In the genomic region with DNA sequence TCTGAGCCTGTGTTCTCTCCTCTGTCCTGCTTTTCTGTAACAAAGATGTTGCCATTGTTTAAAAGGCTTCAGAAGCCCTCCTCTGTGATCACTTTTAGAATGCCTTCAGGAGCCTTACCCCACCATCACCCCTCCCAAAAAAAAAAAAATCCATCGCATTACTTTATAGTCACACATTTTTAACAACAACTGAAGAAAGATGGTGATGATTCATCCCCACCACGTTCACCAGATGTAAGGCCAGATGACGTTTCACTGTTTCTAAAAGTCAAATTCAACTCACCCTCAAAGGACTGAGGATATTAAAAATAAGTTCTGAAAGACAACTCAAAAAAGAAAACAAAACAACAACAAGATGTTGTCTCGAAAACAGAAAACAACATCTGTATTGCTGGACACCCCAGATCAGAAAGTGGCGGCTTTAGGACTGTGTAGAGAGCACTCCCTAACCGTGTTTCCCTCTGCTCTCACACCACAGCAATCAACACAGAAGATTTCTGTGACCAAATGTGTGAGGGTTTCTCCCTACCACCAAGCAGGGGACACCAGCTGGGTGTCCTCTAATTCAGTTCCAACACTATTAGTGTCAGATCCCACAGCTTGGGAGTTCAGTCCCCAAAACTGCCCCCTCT, we compare ENCODE assay signal across 10 cellular contexts.
A peak's percentile ranks its signal among the peaks of the same experiment; 100 is the strongest.
DNase-seq lines count a peak whose midpoint lies in the region; ATAC-seq and TF ChIP-seq lines count a peak whose summit lies in the region.
"Had no signal": no experiment of that assay in that cellular context is flagged by ENCODE, and none has a peak within 500 bp of the region (broad histone marks: within the 10 kb centered on the region; RNA-seq: fewer than 3 reads in every experiment).

No MANE protein-coding gene starts in this region.

- H3K36me3 Mint-ChIP-seq in activated naive CD8-positive, alpha-beta T cell treated with anti-CD3 and anti-CD28 coated beads, Interleukin-2, amount 50 U/mL, for 24 hours (ENCODE audit: low read depth) = no peaks in the 10 kb centered on the region
- H3K36me3 Mint-ChIP-seq in nephron progenitor cell (ENCODE audit: low read depth) = peaks cover 8% of the 10 kb centered on the region

- no peak overlapping the region for H3K4me3 Mint-ChIP-seq in activated naive CD8-positive, alpha-beta T cell treated with anti-CD3 and anti-CD28 coated beads, Interleukin-2, amount 50 U/mL, for 24 hours
- no peak overlapping the region for H3K4me3 Mint-ChIP-seq in nephron progenitor cell

- H3K4me1 Mint-ChIP-seq in activated naive CD8-positive, alpha-beta T cell treated with anti-CD3 and anti-CD28 coated beads, Interleukin-2, amount 50 U/mL, for 24 hours = peaks cover 22% of the 10 kb centered on the region
- peaks cover 77% of the 10 kb centered on the region for H3K4me1 Mint-ChIP-seq in nephron progenitor cell

- TF ChIP-seq CTCF in nephron progenitor cell (IDR thresholded peaks at IDR 0.05) = no peak

- DNase-seq in activated naive CD8-positive, alpha-beta T cell treated with anti-CD3 and anti-CD28 coated beads, Interleukin-2, amount 50 U/mL, for 24 hours = no peak
- DNase-seq in nephron progenitor cell (no peak), NCI-H345 treated with DMSO at 0.1 percent for 48 hours (lab: John Stamatoyannopoulos, UW; ENCODE audit: unreplicated experiment) (no peak), hypothalamus (lab: John Stamatoyannopoulos, UW) (no peak), SIG-M5 (lab: John Stamatoyannopoulos, UW) (no peak)
- DNase-seq: effector CD8-positive, alpha-beta T cell; NCI-H774 had no signal

- no peaks in the 10 kb centered on the region for H3K27me3 Mint-ChIP-seq in activated naive CD8-positive, alpha-beta T cell treated with anti-CD3 and anti-CD28 coated beads, Interleukin-2, amount 50 U/mL, for 24 hours
- H3K27me3 Mint-ChIP-seq in nephron progenitor cell (ENCODE audit: low read depth, poor library complexity) = no peaks in the 10 kb centered on the region

- H3K9me3 Mint-ChIP-seq in activated naive CD8-positive, alpha-beta T cell treated with anti-CD3 and anti-CD28 coated beads, Interleukin-2, amount 50 U/mL, for 24 hours = no peaks in the 10 kb centered on the region
- peaks cover 7% of the 10 kb centered on the region for H3K9me3 Mint-ChIP-seq in nephron progenitor cell

- peak; percentile 66 for ATAC-seq in GM18511 (IDR thresholded peaks at IDR 0.05; ENCODE audit: unreplicated experiment)
- ATAC-seq in HG02610 (IDR thresholded peaks at IDR 0.05; ENCODE audit: unreplicated experiment) = peak; percentile 71
- ATAC-seq in activated naive CD8-positive, alpha-beta T cell treated with anti-CD3 and anti-CD28 coated beads, Interleukin-2, amount 50 U/mL, for 24 hours = peak; percentile 67
- ATAC-seq in HG03139 (IDR thresholded peaks at IDR 0.05; ENCODE audit: unreplicated experiment) = no peak

- H3K27ac Mint-ChIP-seq in activated naive CD8-positive, alpha-beta T cell treated with anti-CD3 and anti-CD28 coated beads, Interleukin-2, amount 50 U/mL, for 24 hours = peak overlapping the region; percentile 14
- H3K27ac Mint-ChIP-seq in nephron progenitor cell = peak overlapping the region; percentile 49
